In the genomic region with DNA sequence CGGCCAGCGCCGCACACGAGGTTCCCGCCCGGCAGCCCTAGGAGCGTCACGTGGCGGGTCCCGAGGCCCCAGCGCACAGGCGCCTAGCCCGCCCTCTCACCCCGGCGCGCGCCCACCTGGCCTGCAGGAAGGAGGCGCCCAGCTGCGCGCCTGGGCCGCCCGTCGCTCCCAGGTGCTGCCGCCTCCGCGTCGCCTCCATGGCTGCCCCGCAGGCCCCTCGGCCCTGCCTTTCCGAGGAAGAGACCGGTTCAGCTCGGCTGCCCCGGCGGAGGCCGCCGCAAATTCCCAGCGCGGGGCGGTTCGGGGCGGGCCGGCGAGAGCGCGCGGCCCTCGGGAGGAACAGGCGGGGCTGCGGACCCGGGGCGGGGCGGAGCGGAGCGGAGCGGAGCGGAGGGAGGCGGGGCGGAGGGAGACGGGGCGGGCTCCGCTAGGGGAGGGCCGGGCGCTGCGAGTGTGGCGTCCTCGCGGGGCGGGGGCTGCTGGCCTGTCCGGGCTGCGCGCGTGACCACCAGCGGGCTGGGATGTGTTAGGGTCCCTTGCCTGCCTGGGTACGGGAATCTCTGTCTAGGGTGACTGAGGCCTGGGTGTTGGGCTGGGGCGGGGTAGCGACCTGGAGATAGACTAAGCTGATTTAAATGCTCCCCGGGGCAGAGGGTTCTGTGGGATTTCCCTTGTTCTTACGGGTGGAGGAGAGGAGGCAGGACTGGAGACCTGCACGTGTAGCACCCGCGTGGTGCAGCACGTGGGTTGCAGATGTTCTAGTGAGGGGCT, we compare ENCODE assay signal across 1 cellular context.
TF ChIP-seq lines count a peak whose summit lies in the region.

A gene (minus strand): TSS at position 343 of the 771 bp plus-strand sequence. CDS start 144 bp downstream, at position 199.

TF ChIP-seq in HepG2, 621 proteins besides CTCF, POLR2A, EP300 and RAD21 (continued from another document and continues in another):
- TF ChIP-seq TEAD2 (CRISPR knock-in tag; IDR thresholded peaks at IDR 0.05) (peak; percentile 82; the same call in 1 of the 2 replicates), NR2F6 (IDR thresholded peaks at IDR 0.05) (no peak), NR2F6 (CRISPR knock-in tag; IDR thresholded peaks at IDR 0.05) (no peak), FIP1L1 (IDR thresholded peaks at IDR 0.05; ENCODE audit: borderline replicate concordance, insufficient read depth, low read depth, low read length) (no peak), CCDC6 (CRISPR knock-in tag; IDR thresholded peaks at IDR 0.05) (peak; percentile 72; the same call in 1 of the 2 replicates), ZSCAN31 (CRISPR knock-in tag; IDR thresholded peaks at IDR 0.05; ENCODE audit: low read depth) (peak; percentile 98), ZNF883 (CRISPR knock-in tag; IDR thresholded peaks at IDR 0.05; ENCODE audit: not compliant biosample characterization) (peak; percentile 83), ZNF10 (CRISPR knock-in tag; IDR thresholded peaks at IDR 0.05; ENCODE audit: borderline replicate concordance, low read depth) (no peak), ZNF547 (CRISPR knock-in tag; IDR thresholded peaks at IDR 0.05) (peak; percentile 78), SMC3 (IDR thresholded peaks at IDR 0.05; ENCODE audit: low read length) (no peak), REPIN1 (CRISPR knock-in tag; IDR thresholded peaks at IDR 0.05; ENCODE audit: borderline replicate concordance, low read depth) (peak; percentile 77; the same call in 1 of the 2 replicates), AHR (CRISPR knock-in tag; IDR thresholded peaks at IDR 0.05) (peak; percentile 76; the same call in 1 of the 2 replicates), ZBTB3 (CRISPR knock-in tag; IDR thresholded peaks at IDR 0.05; ENCODE audit: borderline replicate concordance, low read depth) (no peak), ISX (CRISPR knock-in tag; conservative IDR thresholded peaks at IDR 0.05) (peak; percentile 84; the same call in 1 of the 2 replicates), ZNF790 (CRISPR knock-in tag; IDR thresholded peaks at IDR 0.05; ENCODE audit: borderline replicate concordance) (peak; percentile 85; the same call in 1 of the 2 replicates), CENPX (CRISPR knock-in tag; IDR thresholded peaks at IDR 0.05) (no peak), GLI4 (CRISPR knock-in tag; IDR thresholded peaks at IDR 0.05; ENCODE audit: borderline replicate concordance) (no peak), KLF6 (CRISPR knock-in tag; IDR thresholded peaks at IDR 0.05) (peak; percentile 85; the same call in 1 of the 2 replicates), HIVEP1 (CRISPR knock-in tag; IDR thresholded peaks at IDR 0.05) (no peak; the same call in 1 of the 2 replicates), HES4 (CRISPR knock-in tag; IDR thresholded peaks at IDR 0.05; ENCODE audit: borderline replicate concordance) (peak; percentile 98), ZNF3 (CRISPR knock-in tag; IDR thresholded peaks at IDR 0.05) (no peak), ZNF12 (CRISPR knock-in tag; IDR thresholded peaks at IDR 0.05) (no peak), NCOA1 (CRISPR knock-in tag; IDR thresholded peaks at IDR 0.05) (no peak), CREB1 (IDR thresholded peaks at IDR 0.05) (no peak), CREB1 (CRISPR knock-in tag; IDR thresholded peaks at IDR 0.05) (no peak), ZNF274 (CRISPR knock-in tag; IDR thresholded peaks at IDR 0.05) (no peak; the same call in 1 of the 2 replicates), ISL2 (CRISPR knock-in tag; IDR thresholded peaks at IDR 0.05) (no peak), KDM5A (IDR thresholded peaks at IDR 0.05; ENCODE audit: borderline replicate concordance, low read length) (no peak; the same call in 1 of the 2 replicates), BRD4 (CRISPR knock-in tag; IDR thresholded peaks at IDR 0.05) (no peak), MEIS2 (CRISPR knock-in tag; IDR thresholded peaks at IDR 0.05) (peak; percentile 81)
- TF ChIP-seq, protein P1, sequence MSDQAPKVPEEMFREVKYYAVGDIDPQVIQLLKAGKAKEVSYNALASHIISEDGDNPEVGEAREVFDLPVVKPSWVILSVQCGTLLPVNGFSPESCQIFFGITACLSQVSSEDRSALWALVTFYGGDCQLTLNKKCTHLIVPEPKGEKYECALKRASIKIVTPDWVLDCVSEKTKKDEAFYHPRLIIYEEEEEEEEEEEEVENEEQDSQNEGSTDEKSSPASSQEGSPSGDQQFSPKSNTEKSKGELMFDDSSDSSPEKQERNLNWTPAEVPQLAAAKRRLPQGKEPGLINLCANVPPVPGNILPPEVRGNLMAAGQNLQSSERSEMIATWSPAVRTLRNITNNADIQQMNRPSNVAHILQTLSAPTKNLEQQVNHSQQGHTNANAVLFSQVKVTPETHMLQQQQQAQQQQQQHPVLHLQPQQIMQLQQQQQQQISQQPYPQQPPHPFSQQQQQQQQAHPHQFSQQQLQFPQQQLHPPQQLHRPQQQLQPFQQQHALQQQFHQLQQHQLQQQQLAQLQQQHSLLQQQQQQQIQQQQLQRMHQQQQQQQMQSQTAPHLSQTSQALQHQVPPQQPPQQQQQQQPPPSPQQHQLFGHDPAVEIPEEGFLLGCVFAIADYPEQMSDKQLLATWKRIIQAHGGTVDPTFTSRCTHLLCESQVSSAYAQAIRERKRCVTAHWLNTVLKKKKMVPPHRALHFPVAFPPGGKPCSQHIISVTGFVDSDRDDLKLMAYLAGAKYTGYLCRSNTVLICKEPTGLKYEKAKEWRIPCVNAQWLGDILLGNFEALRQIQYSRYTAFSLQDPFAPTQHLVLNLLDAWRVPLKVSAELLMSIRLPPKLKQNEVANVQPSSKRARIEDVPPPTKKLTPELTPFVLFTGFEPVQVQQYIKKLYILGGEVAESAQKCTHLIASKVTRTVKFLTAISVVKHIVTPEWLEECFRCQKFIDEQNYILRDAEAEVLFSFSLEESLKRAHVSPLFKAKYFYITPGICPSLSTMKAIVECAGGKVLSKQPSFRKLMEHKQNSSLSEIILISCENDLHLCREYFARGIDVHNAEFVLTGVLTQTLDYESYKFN (CRISPR knock-in tag; conservative IDR thresholded peaks at IDR 0.05) = no peak
- TF ChIP-seq, protein P2, sequence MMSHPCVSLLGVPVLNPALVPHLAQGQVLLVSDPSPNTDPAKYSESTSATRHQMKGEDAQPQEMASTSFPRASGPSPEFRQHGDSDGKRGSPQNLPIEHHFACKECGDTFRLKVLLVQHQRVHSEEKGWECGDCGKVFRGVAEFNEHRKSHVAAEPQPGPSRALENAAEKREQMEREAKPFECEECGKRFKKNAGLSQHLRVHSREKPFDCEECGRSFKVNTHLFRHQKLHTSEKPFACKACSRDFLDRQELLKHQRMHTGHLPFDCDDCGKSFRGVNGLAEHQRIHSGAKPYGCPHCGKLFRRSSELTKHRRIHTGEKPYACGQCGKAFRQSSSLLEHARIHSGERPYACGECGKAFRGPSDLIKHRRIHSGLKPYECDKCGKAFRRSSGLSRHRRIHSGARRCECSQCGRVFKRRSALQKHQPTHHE (CRISPR knock-in tag; IDR thresholded peaks at IDR 0.05; ENCODE audit: borderline replicate concordance) = no peak
- TF ChIP-seq, protein P3, sequence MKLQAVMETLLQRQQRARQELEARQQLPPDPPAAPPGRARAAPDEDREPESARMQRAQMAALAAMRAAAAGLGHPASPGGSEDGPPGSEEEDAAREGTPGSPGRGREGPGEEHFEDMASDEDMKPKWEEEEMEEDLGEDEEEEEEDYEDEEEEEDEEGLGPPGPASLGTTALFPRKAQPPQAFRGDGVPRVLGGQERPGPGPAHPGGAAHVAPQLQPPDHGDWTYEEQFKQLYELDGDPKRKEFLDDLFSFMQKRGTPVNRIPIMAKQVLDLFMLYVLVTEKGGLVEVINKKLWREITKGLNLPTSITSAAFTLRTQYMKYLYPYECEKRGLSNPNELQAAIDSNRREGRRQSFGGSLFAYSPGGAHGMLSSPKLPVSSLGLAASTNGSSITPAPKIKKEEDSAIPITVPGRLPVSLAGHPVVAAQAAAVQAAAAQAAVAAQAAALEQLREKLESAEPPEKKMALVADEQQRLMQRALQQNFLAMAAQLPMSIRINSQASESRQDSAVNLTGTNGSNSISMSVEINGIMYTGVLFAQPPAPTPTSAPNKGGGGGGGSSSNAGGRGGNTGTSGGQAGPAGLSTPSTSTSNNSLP (IDR thresholded peaks at IDR 0.05; ENCODE audit: low read depth, low read length) = no peak
- TF ChIP-seq, protein P4, sequence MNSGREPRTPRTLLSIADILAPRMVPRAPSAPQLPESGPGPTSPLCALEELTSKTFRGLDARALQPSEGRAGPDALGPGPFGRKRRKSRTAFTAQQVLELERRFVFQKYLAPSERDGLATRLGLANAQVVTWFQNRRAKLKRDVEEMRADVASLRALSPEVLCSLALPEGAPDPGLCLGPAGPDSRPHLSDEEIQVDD (CRISPR knock-in tag; IDR thresholded peaks at IDR 0.05; ENCODE audit: borderline replicate concordance) = peak; percentile 96; the same call in 1 of the 2 replicates
- TF ChIP-seq, protein P5, sequence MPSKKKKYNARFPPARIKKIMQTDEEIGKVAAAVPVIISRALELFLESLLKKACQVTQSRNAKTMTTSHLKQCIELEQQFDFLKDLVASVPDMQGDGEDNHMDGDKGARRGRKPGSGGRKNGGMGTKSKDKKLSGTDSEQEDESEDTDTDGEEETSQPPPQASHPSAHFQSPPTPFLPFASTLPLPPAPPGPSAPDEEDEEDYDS (CRISPR knock-in tag; IDR thresholded peaks at IDR 0.05) = no peak; the same call in 1 of the 2 replicates
- TF ChIP-seq, protein P6, sequence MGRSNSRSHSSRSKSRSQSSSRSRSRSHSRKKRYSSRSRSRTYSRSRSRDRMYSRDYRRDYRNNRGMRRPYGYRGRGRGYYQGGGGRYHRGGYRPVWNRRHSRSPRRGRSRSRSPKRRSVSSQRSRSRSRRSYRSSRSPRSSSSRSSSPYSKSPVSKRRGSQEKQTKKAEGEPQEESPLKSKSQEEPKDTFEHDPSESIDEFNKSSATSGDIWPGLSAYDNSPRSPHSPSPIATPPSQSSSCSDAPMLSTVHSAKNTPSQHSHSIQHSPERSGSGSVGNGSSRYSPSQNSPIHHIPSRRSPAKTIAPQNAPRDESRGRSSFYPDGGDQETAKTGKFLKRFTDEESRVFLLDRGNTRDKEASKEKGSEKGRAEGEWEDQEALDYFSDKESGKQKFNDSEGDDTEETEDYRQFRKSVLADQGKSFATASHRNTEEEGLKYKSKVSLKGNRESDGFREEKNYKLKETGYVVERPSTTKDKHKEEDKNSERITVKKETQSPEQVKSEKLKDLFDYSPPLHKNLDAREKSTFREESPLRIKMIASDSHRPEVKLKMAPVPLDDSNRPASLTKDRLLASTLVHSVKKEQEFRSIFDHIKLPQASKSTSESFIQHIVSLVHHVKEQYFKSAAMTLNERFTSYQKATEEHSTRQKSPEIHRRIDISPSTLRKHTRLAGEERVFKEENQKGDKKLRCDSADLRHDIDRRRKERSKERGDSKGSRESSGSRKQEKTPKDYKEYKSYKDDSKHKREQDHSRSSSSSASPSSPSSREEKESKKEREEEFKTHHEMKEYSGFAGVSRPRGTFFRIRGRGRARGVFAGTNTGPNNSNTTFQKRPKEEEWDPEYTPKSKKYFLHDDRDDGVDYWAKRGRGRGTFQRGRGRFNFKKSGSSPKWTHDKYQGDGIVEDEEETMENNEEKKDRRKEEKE (IDR thresholded peaks at IDR 0.05) = no peak
- TF ChIP-seq, protein P7, sequence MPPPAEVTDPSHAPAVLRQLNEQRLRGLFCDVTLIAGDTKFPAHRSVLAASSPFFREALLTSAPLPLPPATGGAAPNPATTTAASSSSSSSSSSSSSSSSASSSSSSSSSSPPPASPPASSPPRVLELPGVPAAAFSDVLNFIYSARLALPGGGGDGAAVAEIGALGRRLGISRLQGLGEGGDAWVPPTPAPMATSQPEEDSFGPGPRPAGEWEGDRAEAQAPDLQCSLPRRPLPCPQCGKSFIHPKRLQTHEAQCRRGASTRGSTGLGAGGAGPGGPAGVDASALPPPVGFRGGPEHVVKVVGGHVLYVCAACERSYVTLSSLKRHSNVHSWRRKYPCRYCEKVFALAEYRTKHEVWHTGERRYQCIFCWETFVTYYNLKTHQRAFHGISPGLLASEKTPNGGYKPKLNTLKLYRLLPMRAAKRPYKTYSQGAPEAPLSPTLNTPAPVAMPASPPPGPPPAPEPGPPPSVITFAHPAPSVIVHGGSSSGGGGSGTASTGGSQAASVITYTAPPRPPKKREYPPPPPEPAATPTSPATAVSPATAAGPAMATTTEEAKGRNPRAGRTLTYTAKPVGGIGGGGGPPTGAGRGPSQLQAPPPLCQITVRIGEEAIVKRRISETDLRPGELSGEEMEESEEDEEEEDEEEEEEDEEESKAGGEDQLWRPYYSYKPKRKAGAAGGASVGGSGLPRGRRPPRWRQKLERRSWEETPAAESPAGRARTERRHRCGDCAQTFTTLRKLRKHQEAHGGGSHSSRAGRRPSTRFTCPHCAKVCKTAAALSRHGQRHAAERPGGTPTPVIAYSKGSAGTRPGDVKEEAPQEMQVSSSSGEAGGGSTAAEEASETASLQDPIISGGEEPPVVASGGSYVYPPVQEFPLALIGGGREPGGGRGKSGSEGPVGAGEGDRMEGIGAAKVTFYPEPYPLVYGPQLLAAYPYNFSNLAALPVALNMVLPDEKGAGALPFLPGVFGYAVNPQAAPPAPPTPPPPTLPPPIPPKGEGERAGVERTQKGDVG (CRISPR knock-in tag; IDR thresholded peaks at IDR 0.05; ENCODE audit: borderline replicate concordance) = no peak
- TF ChIP-seq, protein P8, sequence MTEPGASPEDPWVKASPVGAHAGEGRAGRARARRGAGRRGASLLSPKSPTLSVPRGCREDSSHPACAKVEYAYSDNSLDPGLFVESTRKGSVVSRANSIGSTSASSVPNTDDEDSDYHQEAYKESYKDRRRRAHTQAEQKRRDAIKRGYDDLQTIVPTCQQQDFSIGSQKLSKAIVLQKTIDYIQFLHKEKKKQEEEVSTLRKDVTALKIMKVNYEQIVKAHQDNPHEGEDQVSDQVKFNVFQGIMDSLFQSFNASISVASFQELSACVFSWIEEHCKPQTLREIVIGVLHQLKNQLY (CRISPR knock-in tag; IDR thresholded peaks at IDR 0.05) = peak; percentile 25; the same call in 1 of the 2 replicates
- TF ChIP-seq, protein P9, sequence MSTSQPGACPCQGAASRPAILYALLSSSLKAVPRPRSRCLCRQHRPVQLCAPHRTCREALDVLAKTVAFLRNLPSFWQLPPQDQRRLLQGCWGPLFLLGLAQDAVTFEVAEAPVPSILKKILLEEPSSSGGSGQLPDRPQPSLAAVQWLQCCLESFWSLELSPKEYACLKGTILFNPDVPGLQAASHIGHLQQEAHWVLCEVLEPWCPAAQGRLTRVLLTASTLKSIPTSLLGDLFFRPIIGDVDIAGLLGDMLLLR (CRISPR knock-in tag; IDR thresholded peaks at IDR 0.05) = peak; percentile 97
- TF ChIP-seq, protein P10, sequence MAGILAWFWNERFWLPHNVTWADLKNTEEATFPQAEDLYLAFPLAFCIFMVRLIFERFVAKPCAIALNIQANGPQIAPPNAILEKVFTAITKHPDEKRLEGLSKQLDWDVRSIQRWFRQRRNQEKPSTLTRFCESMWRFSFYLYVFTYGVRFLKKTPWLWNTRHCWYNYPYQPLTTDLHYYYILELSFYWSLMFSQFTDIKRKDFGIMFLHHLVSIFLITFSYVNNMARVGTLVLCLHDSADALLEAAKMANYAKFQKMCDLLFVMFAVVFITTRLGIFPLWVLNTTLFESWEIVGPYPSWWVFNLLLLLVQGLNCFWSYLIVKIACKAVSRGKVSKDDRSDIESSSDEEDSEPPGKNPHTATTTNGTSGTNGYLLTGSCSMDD (CRISPR knock-in tag; IDR thresholded peaks at IDR 0.05) = no peak
- TF ChIP-seq, protein P11, sequence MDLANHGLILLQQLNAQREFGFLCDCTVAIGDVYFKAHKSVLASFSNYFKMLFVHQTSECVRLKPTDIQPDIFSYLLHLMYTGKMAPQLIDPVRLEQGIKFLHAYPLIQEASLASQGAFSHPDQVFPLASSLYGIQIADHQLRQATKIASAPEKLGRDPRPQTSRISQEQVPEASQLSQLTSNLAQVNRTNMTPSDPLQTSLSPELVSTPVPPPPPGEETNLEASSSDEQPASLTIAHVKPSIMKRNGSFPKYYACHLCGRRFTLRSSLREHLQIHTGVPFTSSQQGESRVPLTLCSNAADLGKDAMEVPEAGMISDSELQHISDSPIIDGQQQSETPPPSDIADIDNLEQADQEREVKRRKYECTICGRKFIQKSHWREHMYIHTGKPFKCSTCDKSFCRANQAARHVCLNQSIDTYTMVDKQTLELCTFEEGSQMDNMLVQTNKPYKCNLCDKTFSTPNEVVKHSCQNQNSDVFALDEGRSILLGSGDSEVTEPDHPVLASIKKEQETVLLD (CRISPR knock-in tag; IDR thresholded peaks at IDR 0.05; ENCODE audit: low read depth) = peak; percentile 44; the same call in 1 of the 2 replicates
